Comparison of ENCODE assay signal across 1 cellular context in genomic region chr1:162185299-162185698, GRCh38.
A peak's percentile ranks its signal among the peaks of the same experiment; 100 is the strongest.
TF ChIP-seq lines count a peak whose summit lies in the region.

No MANE protein-coding gene starts in this region.

TF ChIP-seq in K562, 482 proteins besides CTCF, POLR2A, EP300 and RAD21 (continued from another document and continues in another):
- TF ChIP-seq SMAD1 (IDR thresholded peaks at IDR 0.05; ENCODE audit: low read depth, low read length, partially characterized antibody) (no peak), STAT6 (CRISPR knock-in tag; IDR thresholded peaks at IDR 0.05) (no peak), JUND (IDR thresholded peaks at IDR 0.05; ENCODE audit: borderline replicate concordance, low read depth, low read length) (no peak), JUND (tag; IDR thresholded peaks at IDR 0.05; ENCODE audit: borderline replicate concordance, low read depth, low read length) (no peak), KHSRP (IDR thresholded peaks at IDR 0.05) (no peak), ZNF507 (tag; conservative IDR thresholded peaks at IDR 0.05) (no peak), ETV5 (CRISPR knock-in tag; IDR thresholded peaks at IDR 0.05; ENCODE audit: low read depth) (no peak), ZNF644 (tag; IDR thresholded peaks at IDR 0.05; ENCODE audit: low read depth) (no peak), BCLAF1 (IDR thresholded peaks at IDR 0.05; ENCODE audit: borderline replicate concordance in 1 of 2, control insufficient read depth in 1 of 2, low read depth in 2 of 2, low read length in 1 of 2) (no peak), ZBTB11 (CRISPR knock-in tag; IDR thresholded peaks at IDR 0.05) (no peak), KDM2B (CRISPR knock-in tag; IDR thresholded peaks at IDR 0.05) (no peak), RCOR1 (IDR thresholded peaks at IDR 0.05; ENCODE audit: borderline replicate concordance in 1 of 2, low read depth in 2 of 2, low read length in 2 of 2) (peak in 1 of 2 experiments; percentile 87; a peak in 2 of 4 replicates), ZNF239 (CRISPR knock-in tag; IDR thresholded peaks at IDR 0.05) (no peak), ZNF740 (CRISPR knock-in tag; IDR thresholded peaks at IDR 0.05) (no peak), ZNF740 (tag; IDR thresholded peaks at IDR 0.05) (no peak), TEAD4 (IDR thresholded peaks at IDR 0.05; ENCODE audit: low read length) (peak; percentile 58), TEAD4 (CRISPR knock-in tag; IDR thresholded peaks at IDR 0.05; ENCODE audit: borderline replicate concordance) (no peak), TAF15 (IDR thresholded peaks at IDR 0.05; ENCODE audit: low read depth, low read length) (no peak), ZNF696 (CRISPR knock-in tag; conservative IDR thresholded peaks at IDR 0.05) (no peak), NELFE (IDR thresholded peaks at IDR 0.05; ENCODE audit: insufficient read depth, insufficient read length) (no peak), USF1 (CRISPR knock-in tag; IDR thresholded peaks at IDR 0.05) (no peak), ZHX1 (conservative IDR thresholded peaks at IDR 0.05; ENCODE audit: low read length) (no peak), ZBTB12 (CRISPR knock-in tag; IDR thresholded peaks at IDR 0.05) (no peak), BCL6 (CRISPR knock-in tag; IDR thresholded peaks at IDR 0.05) (no peak), SOX6 (IDR thresholded peaks at IDR 0.05) (no peak), HBP1 (CRISPR knock-in tag; IDR thresholded peaks at IDR 0.05) (no peak), ZNF785 (CRISPR knock-in tag; IDR thresholded peaks at IDR 0.05) (no peak), TAF7 (tag; IDR thresholded peaks at IDR 0.05) (no peak), DNMT1 (IDR thresholded peaks at IDR 0.05) (no peak), TARDBP (IDR thresholded peaks at IDR 0.05) (no peak), PTRF (tag; IDR thresholded peaks at IDR 0.05) (no peak), PRMT5 (CRISPR knock-in tag; IDR thresholded peaks at IDR 0.05) (no peak), KDM5B (IDR thresholded peaks at IDR 0.05; ENCODE audit: insufficient replicate concordance, low read depth, low read length) (no peak), NONO (IDR thresholded peaks at IDR 0.05; ENCODE audit: low read depth in 2 of 2, low read length in 1 of 2) (no peak), BRD9 (IDR thresholded peaks at IDR 0.05; ENCODE audit: low read depth, partially characterized antibody) (no peak), CHD2 (IDR thresholded peaks at IDR 0.05; ENCODE audit: low read depth, low read length) (no peak), ZC3H4 (CRISPR knock-in tag; IDR thresholded peaks at IDR 0.05; ENCODE audit: borderline replicate concordance) (no peak), ZBTB7A (IDR thresholded peaks at IDR 0.05; ENCODE audit: borderline replicate concordance, control insufficient read depth, low read depth, low read length) (no peak), GTF2E2 (tag; IDR thresholded peaks at IDR 0.05) (no peak), MYC (IDR thresholded peaks at IDR 0.05; ENCODE audit: low read depth, low read length) (no peak), MYC (CRISPR knock-in tag; IDR thresholded peaks at IDR 0.05; ENCODE audit: borderline replicate concordance, low read depth) (no peak), SNAPC5 (CRISPR knock-in tag; IDR thresholded peaks at IDR 0.05) (no peak), SIRT6 (IDR thresholded peaks at IDR 0.05; ENCODE audit: low read depth, low read length) (no peak), POU5F1 (IDR thresholded peaks at IDR 0.05; ENCODE audit: borderline replicate concordance, low read depth, low read length, partially characterized antibody) (no peak), STAG1 (CRISPR knock-in tag; IDR thresholded peaks at IDR 0.05; ENCODE audit: borderline replicate concordance) (no peak), TBL1XR1 (IDR thresholded peaks at IDR 0.05; ENCODE audit: low read length in 2 of 2) (no peak), AFF4 (CRISPR knock-in tag; IDR thresholded peaks at IDR 0.05) (no peak)
